Comparison of ENCODE assay signal across 14 cellular contexts in genomic region chr12:15728118-15728598, GRCh38.
DNase-seq lines count a peak whose midpoint lies in the region; ATAC-seq, FAIRE-seq and TF ChIP-seq lines count a peak whose summit lies in the region.
"Had no signal": no experiment of that assay in that cellular context is flagged by ENCODE, and none has a peak within 500 bp of the region (broad histone marks: within the 10 kb centered on the region; RNA-seq: fewer than 3 reads in every experiment).

No MANE protein-coding gene starts in this region.

- H3K27ac ChIP-seq in A673 (ENCODE audit: low read depth, low read length, poor library complexity, severe bottlenecking) = no peak overlapping the region
- H3K27ac ChIP-seq in left lung = no peak overlapping the region
- H3K27ac ChIP-seq in prostate gland = no peak overlapping the region
- peak overlapping the region in 2 of 4 donors; percentile 1 to 38 for H3K27ac ChIP-seq in esophagus squamous epithelium

- DNase-seq in A673 (ENCODE audit: low spot score) (peak; percentile 74), HS-27A (ENCODE audit: low read depth) (peak; percentile 66), bronchial epithelial cell (ENCODE audit: low read depth) (peak; percentile 43), left lung (no peak), prostate gland (ENCODE audit: low spot score) (no peak), esophagus squamous epithelium (lab: John Stamatoyannopoulos, UW) (no peak)
- DNase-seq: activated CD8-positive, alpha-beta T cell treated with anti-CD3 and anti-CD28 coated beads for 36 hours; NCI-H1417 had no signal

- H3K36me3 ChIP-seq in A673 (ENCODE audit: insufficient read depth, low read length, poor library complexity, severe bottlenecking) (no peaks in the 10 kb centered on the region), bronchial epithelial cell (ENCODE audit: control insufficient read depth, insufficient read depth, low read length) (no peaks in the 10 kb centered on the region), left lung (no peaks in the 10 kb centered on the region), prostate gland (no peaks in the 10 kb centered on the region), esophagus squamous epithelium (no peaks in the 10 kb centered on the region)
- H3K36me3 ChIP-seq: BLaER1 treated with 17β-estradiol and CSF1 and Interleukin-3, amounts not matched to agents 10 nM and 100 nM had no signal

- intact Hi-C loops in A673 (cut with micrococcal nuclease; ENCODE audit: unreplicated experiment) (no loop called here), left lung (cut with DNase I) (no loop called here), prostate gland (cut with DNase I) (no loop called here), esophagus squamous epithelium (cut with DNase I) (no loop called here)

- CTCF ChIA-PET in A673 (lab: Charles Lee) = no interaction called here

- H3K4me1 ChIP-seq in A673 (ENCODE audit: insufficient read depth, low read length, poor library complexity, severe bottlenecking) = peaks cover 27% of the 10 kb centered on the region
- peaks cover 3 to 12% of the 10 kb centered on the region in 2 donors for H3K4me1 ChIP-seq in left lung
- H3K4me1 ChIP-seq in prostate gland (replicated peaks) = peaks cover 4% of the 10 kb centered on the region
- peaks cover 0 to 41% (median 3%) of the 10 kb centered on the region in 3 donors for H3K4me1 ChIP-seq in esophagus squamous epithelium

- H3K4me3 ChIP-seq in A673 (ENCODE audit: low read depth, low read length, poor library complexity, severe bottlenecking) (no peak overlapping the region), bronchial epithelial cell (ENCODE audit: low read depth, low read length) (no peak overlapping the region), left lung (no peak overlapping the region), prostate gland (no peak overlapping the region), esophagus squamous epithelium (no peak overlapping the region)
- H3K4me3 ChIP-seq: BLaER1 treated with 17β-estradiol and CSF1 and Interleukin-3, amounts not matched to agents 10 nM and 100 nM; skin epidermis had no signal

- WGBS in prostate gland = 54% methylated on average over 5 of the region's 5 CpGs
- WGBS in esophagus squamous epithelium, 2 donors = 53 to 60% methylated on average over 5 of the region's 5 CpGs

- POLR2A ChIA-PET in A673 (lab: Charles Lee; ENCODE audit: low non-redundant PET) = no interaction called here

- FAIRE-seq in bronchial epithelial cell (lab: Jason Lieb, UNC) = no peak
- FAIRE-seq: GM12891 had no signal

- H3K27me3 ChIP-seq in A673 (replicated peaks; ENCODE audit: insufficient read depth, low read depth, low read length, poor library complexity) (no peaks in the 10 kb centered on the region), bronchial epithelial cell (ENCODE audit: control insufficient read depth, insufficient read depth, low read length) (no peaks in the 10 kb centered on the region), left lung (no peaks in the 10 kb centered on the region), prostate gland (replicated peaks; ENCODE audit: insufficient read depth) (no peaks in the 10 kb centered on the region), esophagus squamous epithelium (no peaks in the 10 kb centered on the region)
- H3K27me3 ChIP-seq: BLaER1 treated with 17β-estradiol and CSF1 and Interleukin-3, amounts not matched to agents 10 nM and 100 nM had no signal

- TF ChIP-seq CTCF in A673 (conservative IDR thresholded peaks at IDR 0.05; ENCODE audit: low read depth, low read length) = no peak
- no peak for TF ChIP-seq CTCF in bronchial epithelial cell (IDR thresholded peaks at IDR 0.05; ENCODE audit: insufficient read depth, low read length, severe bottlenecking)
- no peak for TF ChIP-seq CTCF in left lung (IDR thresholded peaks at IDR 0.05)
- no peak for TF ChIP-seq CTCF in prostate gland (IDR thresholded peaks at IDR 0.05)
- no peak for TF ChIP-seq CTCF in esophagus squamous epithelium (IDR thresholded peaks at IDR 0.05)

- H3K9me3 ChIP-seq in A673 (ENCODE audit: low read depth, low read length, poor library complexity, severe bottlenecking) = no peaks in the 10 kb centered on the region
- no peaks in the 10 kb centered on the region for H3K9me3 ChIP-seq in left lung
- no peaks in the 10 kb centered on the region for H3K9me3 ChIP-seq in prostate gland
- no peaks in the 10 kb centered on the region for H3K9me3 ChIP-seq in esophagus squamous epithelium

- peak; percentile 25 for ATAC-seq in left lung
- no peak for ATAC-seq in HG02623 (IDR thresholded peaks at IDR 0.05; ENCODE audit: unreplicated experiment)
- ATAC-seq in HG02884 (IDR thresholded peaks at IDR 0.05; ENCODE audit: unreplicated experiment) = no peak
- ATAC-seq: activated CD8-positive, alpha-beta T cell treated with anti-CD3 and anti-CD28 coated beads for 36 hours; stimulated activated memory B cell treated with anti-CD40 and anti-IgM and Interleukin-4, amounts not matched to agents 10 μg/mL and 1 μg/mL and 100 μg/mL, for 72 hours had no signal

- BruUV-seq in A673 (replicated peaks; lab: Mats Ljungman, UMichigan) = no TSS peak

- TF ChIP-seq POLR2A in prostate gland (IDR thresholded peaks at IDR 0.05) (no peak), esophagus squamous epithelium (IDR thresholded peaks at IDR 0.05) (no peak)

Comparison
In these comparisons a context has a peak if more than half of its experiments do, and no peak if none do; other contexts are left out.
1. DNase-seq: peak in A673 (single experiment), HS-27A (single experiment) and bronchial epithelial cell (single experiment); none in left lung (0 of 2), prostate gland (single experiment) and esophagus squamous epithelium (single experiment).